1 cellular context compared by ENCODE assay signal in the genomic region with DNA sequence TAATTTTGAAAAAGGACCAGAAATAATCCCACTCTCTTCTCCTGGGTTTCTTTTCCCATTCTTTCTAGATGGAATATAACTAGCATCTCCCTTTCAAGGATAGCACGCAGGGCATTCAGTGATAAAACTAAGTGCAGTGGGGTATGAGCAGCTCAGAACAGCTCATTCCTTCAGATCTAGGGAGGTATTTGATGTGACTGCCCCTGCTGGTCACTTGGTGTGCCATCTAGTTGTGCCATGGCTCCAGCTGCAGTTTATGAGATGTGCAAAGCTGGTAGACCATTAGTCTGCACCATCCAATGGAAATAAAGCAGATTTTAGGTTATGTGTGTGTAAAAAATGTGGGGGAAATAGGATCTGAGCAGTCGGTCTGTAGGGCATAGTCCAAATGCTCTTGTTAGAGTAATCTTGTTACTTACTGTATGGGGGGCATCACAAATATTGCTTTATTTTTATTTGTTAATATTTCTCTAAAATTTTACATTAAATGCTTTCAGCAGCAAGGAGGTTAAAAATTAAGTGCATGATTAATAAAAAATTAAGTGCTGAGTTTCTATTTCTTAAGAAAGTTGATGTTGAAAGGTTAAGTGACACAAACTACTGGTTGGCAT.
TF ChIP-seq lines count a peak whose summit lies in the region.

No MANE protein-coding gene starts in this region.

TF ChIP-seq in SK-N-SH, 30 proteins besides CTCF, POLR2A, EP300 and RAD21 (continued from another document):
- TF ChIP-seq REST (IDR thresholded peaks at IDR 0.05; ENCODE audit: low read depth, low read length) (no peak), RCOR1 (IDR thresholded peaks at IDR 0.05; ENCODE audit: low read length) (no peak), FOXJ3 (CRISPR knock-in tag; IDR thresholded peaks at IDR 0.05) (no peak), EZH2phosphoT487 (IDR thresholded peaks at IDR 0.05; ENCODE audit: borderline replicate concordance, low read depth) (no peak), SIN3A (IDR thresholded peaks at IDR 0.05; ENCODE audit: borderline replicate concordance, low read depth, low read length) (no peak), TEAD4 (IDR thresholded peaks at IDR 0.05; ENCODE audit: borderline replicate concordance, insufficient read depth) (no peak), GABPA (IDR thresholded peaks at IDR 0.05; ENCODE audit: low read depth) (no peak), RFX5 (IDR thresholded peaks at IDR 0.05; ENCODE audit: low read length) (no peak), USF1 (IDR thresholded peaks at IDR 0.05; ENCODE audit: borderline replicate concordance, low read depth) (no peak), JUND (IDR thresholded peaks at IDR 0.05) (no peak), TCF12 (IDR thresholded peaks at IDR 0.05) (no peak), YY1 (IDR thresholded peaks at IDR 0.05; ENCODE audit: low read depth) (no peak)
- TF ChIP-seq, protein P1, sequence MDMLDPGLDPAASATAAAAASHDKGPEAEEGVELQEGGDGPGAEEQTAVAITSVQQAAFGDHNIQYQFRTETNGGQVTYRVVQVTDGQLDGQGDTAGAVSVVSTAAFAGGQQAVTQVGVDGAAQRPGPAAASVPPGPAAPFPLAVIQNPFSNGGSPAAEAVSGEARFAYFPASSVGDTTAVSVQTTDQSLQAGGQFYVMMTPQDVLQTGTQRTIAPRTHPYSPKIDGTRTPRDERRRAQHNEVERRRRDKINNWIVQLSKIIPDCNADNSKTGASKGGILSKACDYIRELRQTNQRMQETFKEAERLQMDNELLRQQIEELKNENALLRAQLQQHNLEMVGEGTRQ (IDR thresholded peaks at IDR 0.05; ENCODE audit: borderline replicate concordance, low read depth, low read length), result no peak
- TF ChIP-seq, protein P2, sequence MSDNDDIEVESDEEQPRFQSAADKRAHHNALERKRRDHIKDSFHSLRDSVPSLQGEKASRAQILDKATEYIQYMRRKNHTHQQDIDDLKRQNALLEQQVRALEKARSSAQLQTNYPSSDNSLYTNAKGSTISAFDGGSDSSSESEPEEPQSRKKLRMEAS (IDR thresholded peaks at IDR 0.05; ENCODE audit: low read depth), result no peak
